In the genomic region with DNA sequence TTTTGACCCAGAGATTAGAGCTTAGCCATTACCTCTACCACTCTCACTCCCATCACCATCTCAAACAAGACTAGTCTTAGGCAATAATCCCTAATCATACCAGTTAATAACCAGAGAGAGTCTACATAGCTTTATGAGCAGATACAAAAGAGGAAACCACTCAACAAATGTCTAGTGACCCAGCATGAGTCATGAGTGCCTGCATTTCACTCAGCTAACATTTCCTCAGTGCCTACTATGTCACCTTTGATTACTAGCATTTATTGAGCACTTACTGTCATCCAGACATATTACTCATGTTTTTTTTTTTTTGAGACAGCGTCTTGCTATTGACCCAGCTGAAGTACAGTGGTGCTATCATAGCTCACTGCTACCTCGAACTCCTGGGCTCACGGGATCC, we compare ENCODE assay signal across 15 cellular contexts. TPM values are rescaled to one million over a fixed set of nuclear protein-coding genes. Genes with fewer than 3 reads are reported as not detected.
A peak's percentile ranks its signal among the peaks of the same experiment; 100 is the strongest.
DNase-seq lines count a peak whose midpoint lies in the region; ATAC-seq and TF ChIP-seq lines count a peak whose summit lies in the region.
"Had no signal": no experiment of that assay in that cellular context is flagged by ENCODE, and none has a peak within 500 bp of the region (broad histone marks: within the 10 kb centered on the region; RNA-seq: fewer than 3 reads in every experiment).

No MANE protein-coding gene starts in this region.

- CTCF ChIA-PET in HEK293 (lab: Yijun Ruan, JAX), result interaction anchor here (0.5 kb wide), 1 partner anchor 58 kb away, joined by 3 read pairs; no protein-coding TSS in a partner anchor

- no peaks in the 10 kb centered on the region for H3K36me3 ChIP-seq in HEK293 (ENCODE audit: control insufficient read depth in 2 of 2, insufficient read depth in 1 of 2, low read length in 2 of 2)
- H3K36me3 ChIP-seq: gastrocnemius medialis had no signal

- peak; percentile 62 for DNase-seq in CD1c-positive myeloid dendritic cell (ENCODE audit: extremely low spot score)
- peak; percentile 54 for DNase-seq in SKM-1 (lab: John Stamatoyannopoulos, UW; ENCODE audit: unreplicated experiment)
- no peak for DNase-seq in left colon
- no peak for DNase-seq in COLO668 (lab: John Stamatoyannopoulos, UW; ENCODE audit: unreplicated experiment)
- no peak for DNase-seq in NCI-H748 treated with DMSO at 0.1 percent for 48 hours (lab: John Stamatoyannopoulos, UW)
- no peak for DNase-seq in NCI-H187 treated with DMSO at 0.1 percent for 48 hours (lab: John Stamatoyannopoulos, UW)
- DNase-seq: amygdala; dorsolateral prefrontal cortex; gastrocnemius medialis; islet precursor cell; naive thymus-derived CD8-positive, alpha-beta T cell; NCI-H2171 had no signal

- H3K9me3 ChIP-seq in HEK293 (ENCODE audit: control insufficient read depth, insufficient read depth, low read depth, low read length), result no peaks in the 10 kb centered on the region
- H3K9me3 ChIP-seq: gastrocnemius medialis had no signal

- no peak for TF ChIP-seq CTCF in HEK293 (tag by site-specific recombination; IDR thresholded peaks at IDR 0.05)

- no peak overlapping the region for H3K27ac ChIP-seq in HEK293 (ENCODE audit: extremely low read depth, low read depth, low read length)
- H3K27ac ChIP-seq: dorsolateral prefrontal cortex, gastrocnemius medialis, KMS-11 had no signal

- POLR2A ChIA-PET in HEK293 (lab: Yijun Ruan, JAX), result interaction anchor here (0.6 kb wide), 1 partner anchor 356 kb away, joined by 3 read pairs; no protein-coding TSS in a partner anchor

- intact Hi-C loops in left colon (cut with DNase I, micrococcal nuclease), result no loop called here

- no peak overlapping the region for H3K4me3 ChIP-seq in HEK293 (ENCODE audit: low read depth, low read length)
- H3K4me3 ChIP-seq: dorsolateral prefrontal cortex, gastrocnemius medialis had no signal

- ATAC-seq in left colon, result peak; percentile 80
- ATAC-seq: gastrocnemius medialis; naive thymus-derived CD8-positive, alpha-beta T cell; sciatic nerve had no signal

- H3K4me1 ChIP-seq in HEK293 (ENCODE audit: control insufficient read depth, insufficient read depth, low read length), result no peaks in the 10 kb centered on the region
- H3K4me1 ChIP-seq: gastrocnemius medialis had no signal

TF ChIP-seq in HEK293, 187 proteins besides CTCF, POLR2A, EP300 and RAD21:
- TF ChIP-seq ZNF175 (tag by site-specific recombination; IDR thresholded peaks at IDR 0.05) (no peak), ZNF664 (tag by site-specific recombination; IDR thresholded peaks at IDR 0.05) (peak; percentile 78; the same call in 1 of the 2 replicates), ZNF624 (tag by site-specific recombination; IDR thresholded peaks at IDR 0.05) (no peak)

RNA-seq across cellular contexts. Expression of a gene that starts 35.9 kb away (rescaled TPM):
- 10 to 100 TPM; 56.8 to 63.2 TPM for total RNA-seq in left colon

Comparison
In these comparisons a context has a peak if more than half of its experiments do, and no peak if none do; other contexts are left out.
1. DNase-seq: peak in CD1c-positive myeloid dendritic cell (single experiment) and SKM-1 (single experiment); none in left colon (0 of 2), COLO668 (single experiment), NCI-H748 treated with DMSO at 0.1 percent for 48 hours (single experiment) and NCI-H187 treated with DMSO at 0.1 percent for 48 hours (single experiment).